ENCODE assay signal across 8 cellular contexts in genomic region chr4:189881190-189881589, GRCh38. TPM values are rescaled to one million over a fixed set of nuclear protein-coding genes. Genes with fewer than 3 reads are reported as not detected.
DNase-seq lines count a peak whose midpoint lies in the region; ATAC-seq, FAIRE-seq and TF ChIP-seq lines count a peak whose summit lies in the region.
"Not testable (repeated sequence)": the region's sequence is repeated elsewhere in the genome, so short reads cannot be mapped to it uniquely, and the experiment has no call there.

No MANE protein-coding gene starts in this region.

- not testable (repeated sequence) for DNase-seq in D721Med (ENCODE audit: insufficient read length, low spot score)
- peak; percentile 6 to 9 for DNase-seq in activated CD4-positive, alpha-beta T cell treated with anti-CD3 and anti-CD28 coated beads, Interleukin-2, amount 50 U/mL, for 4 hours
- DNase-seq in astrocyte of the spinal cord (ENCODE audit: low read depth, low spot score) (peak; percentile 2), fibroblast of pulmonary artery (ENCODE audit: low read depth) (peak; percentile 3), lower leg skin (ENCODE audit: low spot score in 2 of 2) (peak; percentile 26 to 85), pancreas (peak in 5 of 6 donors; percentile 7 to 65 (median 37)), tibial artery (peak; percentile 23 to 65)

- not testable (repeated sequence) for H3K4me1 ChIP-seq in pancreas, tibial artery

- ATAC-seq in HG02938 (IDR thresholded peaks at IDR 0.05; ENCODE audit: unreplicated experiment) = peak; percentile 52
- not testable (repeated sequence) for ATAC-seq in pancreas

- peak; percentile 46 for FAIRE-seq in D721Med (lab: Jason Lieb, UNC)
- not testable (repeated sequence) for FAIRE-seq in pancreas (lab: Jason Lieb, UNC)

- H3K9me3 ChIP-seq in pancreas, tibial artery: not testable (repeated sequence)

- H3K27ac ChIP-seq in pancreas, tibial artery: not testable (repeated sequence)

- in situ Hi-C loops in astrocyte of the spinal cord (cut with HindIII; ENCODE audit: low sequenced_read_pairs) = not testable (repeated sequence)

- TF ChIP-seq CTCF in D721Med (IDR thresholded peaks at IDR 0.05; ENCODE audit: insufficient read depth, missing control alignments); astrocyte of the spinal cord (IDR thresholded peaks at IDR 0.05; ENCODE audit: low read depth, low read length); fibroblast of pulmonary artery (IDR thresholded peaks at IDR 0.05; ENCODE audit: low read length, missing control alignments); lower leg skin (IDR thresholded peaks at IDR 0.05); pancreas (IDR thresholded peaks at IDR 0.05); tibial artery (IDR thresholded peaks at IDR 0.05): not testable (repeated sequence)

- H3K27me3 ChIP-seq in pancreas, tibial artery: not testable (repeated sequence)

- not testable (repeated sequence) for H3K4me3 ChIP-seq in astrocyte of the spinal cord (ENCODE audit: low read depth, low read length); fibroblast of pulmonary artery (replicated peaks; ENCODE audit: low read depth, low read length); lower leg skin (ENCODE audit: low read depth, poor library complexity, severe bottlenecking); pancreas; tibial artery

- not testable (repeated sequence) for TF ChIP-seq POLR2A in lower leg skin (IDR thresholded peaks at IDR 0.05)

- intact Hi-C loops in lower leg skin (cut with DNase I; ENCODE audit: low total_unique reads); pancreas (cut with DNase I); tibial artery (cut with DNase I; ENCODE audit: low total_unique reads): not testable (repeated sequence)

- not testable (repeated sequence) for H3K36me3 ChIP-seq in pancreas, tibial artery

- WGBS in lower leg skin, 2 donors = 92 to 93% methylated on average over 15 of the region's 15 CpGs
- 84 to 89% methylated on average over 15 of the region's 15 CpGs for WGBS in pancreas, 2 donors

RNA-seq across cellular contexts. Expression of gene FRG1, which starts 59.5 kb away (rescaled TPM):
- total RNA-seq in lower leg skin (10 to 100 TPM; 29.6 to 41.3 (median 39.6) TPM), pancreas (10 to 100 TPM; 11.7 to 20.7 (median 17.2) TPM)
- polyA plus RNA-seq in pancreas = 10 to 100 TPM; 19.1 to 22.1 TPM
